ENCODE assay signal across 8 cellular contexts in genomic region chr11:1652778-1653540, GRCh38. TPM values are rescaled to one million over a fixed set of nuclear protein-coding genes. Genes with fewer than 3 reads are reported as not detected.
A peak's percentile ranks its signal among the peaks of the same experiment; 100 is the strongest.
DNase-seq lines count a peak whose midpoint lies in the region; ATAC-seq and TF ChIP-seq lines count a peak whose summit lies in the region.

No MANE protein-coding gene starts in this region.

- H3K4me3 ChIP-seq in HUES64 (ENCODE audit: low read length) (peak overlapping the region; percentile 26; the same call in 1 of the 2 replicates), ascending aorta (no peak overlapping the region), smooth muscle cell (no peak overlapping the region)

- H3K9ac ChIP-seq in HUES64 (ENCODE audit: low read depth, low read length): no peak overlapping the region; the same call in 1 of the 2 replicates
- no peak overlapping the region for H3K9ac ChIP-seq in smooth muscle cell (ENCODE audit: low read depth)

- H3K27me3 ChIP-seq in HUES64 (ENCODE audit: insufficient read depth, low read length): peaks cover 11% of the 10 kb centered on the region
- no peaks in the 10 kb centered on the region for H3K27me3 ChIP-seq in ascending aorta
- H3K27me3 ChIP-seq in smooth muscle cell (ENCODE audit: low read depth): no peaks in the 10 kb centered on the region

- DNase-seq in DMS53 (lab: John Stamatoyannopoulos, UW) (peak; percentile 78), T-helper 9 cell (peak; percentile 80), ascending aorta (ENCODE audit: low spot score in 2 of 2) (peak in 1 of 2 donors; percentile 83), hypothalamus (lab: John Stamatoyannopoulos, UW) (peak in 50 of 51 donors; percentile 12 to 83 (median 65)), smooth muscle cell (lab: John Stamatoyannopoulos, UW; ENCODE audit: unreplicated experiment) (peak; percentile 61), cortex of kidney (lab: John Stamatoyannopoulos, UW) (no peak)

- no peaks in the 10 kb centered on the region for H3K9me3 ChIP-seq in HUES64 (ENCODE audit: insufficient read depth, low read depth, low read length)
- no peaks in the 10 kb centered on the region for H3K9me3 ChIP-seq in ascending aorta
- H3K9me3 ChIP-seq in smooth muscle cell (replicated peaks; ENCODE audit: low read depth): no peaks in the 10 kb centered on the region

- no peak overlapping the region for H3K27ac ChIP-seq in HUES64 (ENCODE audit: low read depth, low read length)
- no peak overlapping the region for H3K27ac ChIP-seq in ascending aorta
- H3K27ac ChIP-seq in smooth muscle cell (ENCODE audit: low read depth): no peak overlapping the region

- H2AFZ ChIP-seq in smooth muscle cell (ENCODE audit: low read depth): no peak overlapping the region

- no peaks in the 10 kb centered on the region for H3K79me2 ChIP-seq in smooth muscle cell (ENCODE audit: low read depth)

- intact Hi-C loops in ascending aorta (cut with DNase I): loop anchor here (1.0 kb wide), 2 partner anchors 179 to 499 kb away; no protein-coding TSS in a partner anchor

- peak overlapping the region; percentile 62 for H3K4me2 ChIP-seq in smooth muscle cell

- no peaks in the 10 kb centered on the region for H3K4me1 ChIP-seq in HUES64 (ENCODE audit: insufficient read depth, low read length)
- no peaks in the 10 kb centered on the region for H3K4me1 ChIP-seq in ascending aorta
- peaks cover 10% of the 10 kb centered on the region for H3K4me1 ChIP-seq in smooth muscle cell (ENCODE audit: low read depth)

- peaks cover 7% of the 10 kb centered on the region for H3F3A ChIP-seq in smooth muscle cell (ENCODE audit: low read depth)

- TF ChIP-seq CTCF in ascending aorta (IDR thresholded peaks at IDR 0.05) (peak; percentile 92 to 99 (median 96)), smooth muscle cell (IDR thresholded peaks at IDR 0.05; ENCODE audit: borderline replicate concordance, insufficient read depth, poor library complexity, severe bottlenecking) (peak; percentile 100)

- H4K20me1 ChIP-seq in smooth muscle cell (ENCODE audit: low read depth): no peaks in the 10 kb centered on the region

- WGBS in HUES64: 36% methylated on average over 34 of the region's 34 CpGs
- WGBS in smooth muscle cell (ENCODE audit: low lambda C conversion rate): 35% methylated on average over 33 of the region's 34 CpGs

- H3K36me3 ChIP-seq in HUES64 (ENCODE audit: insufficient read depth, low read length) (no peaks in the 10 kb centered on the region), ascending aorta (no peaks in the 10 kb centered on the region), smooth muscle cell (ENCODE audit: low read depth) (no peaks in the 10 kb centered on the region)

- no peak for ATAC-seq in HG03039 (IDR thresholded peaks at IDR 0.05; ENCODE audit: unreplicated experiment)

RNA-seq across cellular contexts. Expression of gene KRTAP5-5, which starts 23.4 kb away (rescaled TPM):
- not detected for polyA plus RNA-seq in HUES64 (2013, experiment 1 of 2)
- not detected for polyA plus RNA-seq in HUES64 (2013, experiment 2 of 2)
- not detected for total RNA-seq in ascending aorta
- not detected in 2 replicates for total RNA-seq in smooth muscle cell
- not detected in 2 replicates for polyA plus RNA-seq in smooth muscle cell

RNA-seq across cellular contexts. Expression of gene KRTAP5-4, which starts 31.0 kb away (rescaled TPM):
- not detected for polyA plus RNA-seq in HUES64 (2013, experiment 1 of 2)
- polyA plus RNA-seq in HUES64 (2013, experiment 2 of 2): not detected
- not detected for total RNA-seq in ascending aorta
- total RNA-seq in smooth muscle cell: not detected in 2 replicates
- not detected in 2 replicates for polyA plus RNA-seq in smooth muscle cell

RNA-seq across cellular contexts. Expression of gene KRTAP5-6, which starts 44.0 kb away (rescaled TPM):
- polyA plus RNA-seq in HUES64 (2013, experiment 1 of 2): not detected
- not detected for polyA plus RNA-seq in HUES64 (2013, experiment 2 of 2)
- not detected for total RNA-seq in ascending aorta
- not detected in 2 replicates for total RNA-seq in smooth muscle cell
- polyA plus RNA-seq in smooth muscle cell: not detected in 2 replicates

RNA-seq across cellular contexts. Expression of gene KRTAP5-3, which starts 44.7 kb away (rescaled TPM):
- not detected for polyA plus RNA-seq in HUES64 (2013, experiment 1 of 2)
- not detected for polyA plus RNA-seq in HUES64 (2013, experiment 2 of 2)
- total RNA-seq in ascending aorta (not detected), smooth muscle cell (not detected in 2 replicates)
- polyA plus RNA-seq in smooth muscle cell: not detected in 2 replicates

RNA-seq across cellular contexts. Expression of gene KRTAP5-2, which starts 54.9 kb away (rescaled TPM):
- not detected for polyA plus RNA-seq in HUES64 (2013, experiment 1 of 2)
- polyA plus RNA-seq in HUES64 (2013, experiment 2 of 2): not detected
- total RNA-seq in ascending aorta: not detected
- not detected in 2 replicates for total RNA-seq in smooth muscle cell
- polyA plus RNA-seq in smooth muscle cell: 0.14 TPM in 1 of 2 replicates, not detected in the other
